Comparison of ENCODE assay signal across 8 cellular contexts in the genomic region with DNA sequence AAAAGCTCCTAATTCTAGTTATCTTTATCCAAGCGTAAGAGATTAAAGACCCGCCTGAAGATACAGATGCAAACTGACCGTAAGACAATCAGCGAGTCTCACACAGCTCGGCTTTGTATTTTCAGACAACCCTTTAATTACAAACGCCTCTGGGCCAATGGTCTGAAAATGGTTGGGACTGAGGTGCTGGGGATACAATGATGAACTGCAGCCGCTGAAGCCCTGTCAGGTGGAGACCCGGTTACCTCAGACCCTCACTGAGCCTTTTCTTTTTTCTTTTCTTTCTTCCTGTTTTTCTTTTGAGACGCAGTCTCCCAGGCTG. TPM values are rescaled to one million over a fixed set of nuclear protein-coding genes. Genes with fewer than 3 reads are reported as not detected.
DNase-seq lines count a peak whose midpoint lies in the region; ATAC-seq and TF ChIP-seq lines count a peak whose summit lies in the region.

No MANE protein-coding gene starts in this region.

- peak overlapping the region; percentile 96 for H3K4me3 Mint-ChIP-seq in MCF 10A (ENCODE audit: unreplicated experiment)

- peak overlapping the region; percentile 97 for H3K27ac Mint-ChIP-seq in MCF 10A (ENCODE audit: low read depth, unreplicated experiment)

- H3K27me3 Mint-ChIP-seq in MCF 10A (ENCODE audit: insufficient read depth, unreplicated experiment): no peaks in the 10 kb centered on the region

- CTCF ChIA-PET in MCF 10A (lab: Yijun Ruan, JAX): interaction anchor here (0.6 to 2.0 kb wide), 5 partner anchors 17 to 615 kb away, joined by 3 to 6 read pairs (median 4); no protein-coding TSS in a partner anchor

- peak; percentile 9 for ATAC-seq in GM21576 (IDR thresholded peaks at IDR 0.05; ENCODE audit: unreplicated experiment)

- peaks cover 35% of the 10 kb centered on the region for H3K36me3 Mint-ChIP-seq in MCF 10A (ENCODE audit: insufficient read depth, unreplicated experiment)

- H3K4me1 Mint-ChIP-seq in MCF 10A (ENCODE audit: insufficient read depth, unreplicated experiment): peaks cover 13% of the 10 kb centered on the region

- intact Hi-C loops in MCF 10A (cut with micrococcal nuclease): no loop called here

- TSS peak; percentile 66 for BruUV-seq in MCF 10A (replicated peaks; lab: Mats Ljungman, UMichigan)

- no peak for TF ChIP-seq CTCF in MCF 10A (IDR thresholded peaks at IDR 0.05; ENCODE audit: unreplicated experiment)

- POLR2A ChIA-PET in MCF 10A (lab: Yijun Ruan, JAX): interaction anchor here (0.8 to 3.0 kb wide), 22 partner anchors 10 to 286 kb away, joined by 3 to 37 read pairs (median 6); partner anchors contain the start of genes CCDC88A, MTIF2, PPP4R3B and RPS27A

- no peaks in the 10 kb centered on the region for H3K9me3 Mint-ChIP-seq in MCF 10A (ENCODE audit: unreplicated experiment)

- DNase-seq in DMS79 treated with DMSO at 0.1 percent for 48 hours (lab: John Stamatoyannopoulos, UW) (peak; percentile 43), DMS79 (lab: John Stamatoyannopoulos, UW) (no peak), NCI-H146 (lab: John Stamatoyannopoulos, UW) (peak; percentile 33), MCF 10A (ENCODE audit: unreplicated experiment) (peak; percentile 13), kidney glomerular epithelial cell (lab: John Stamatoyannopoulos, UW) (peak; percentile 32), superior temporal gyrus (ENCODE audit: extremely low spot score) (peak; percentile 52), NCI-H128 (lab: John Stamatoyannopoulos, UW; ENCODE audit: unreplicated experiment) (no peak)

RNA-seq across cellular contexts. Expression of gene CFAP36, which starts 0.7 kb away (rescaled TPM):
- 38.5 and 56.9 TPM in 2 replicates for total RNA-seq in MCF 10A (2022)

Comparison
In these comparisons a context has a peak if more than half of its experiments do, and no peak if none do; other contexts are left out.
1. DNase-seq: peak in DMS79 treated with DMSO at 0.1 percent for 48 hours (single experiment), NCI-H146 (single experiment), MCF 10A (single experiment), kidney glomerular epithelial cell (single experiment) and superior temporal gyrus (single experiment); none in DMS79 (single experiment) and NCI-H128 (single experiment).